ENCODE assay signal across 30 cellular contexts in the genomic region with DNA sequence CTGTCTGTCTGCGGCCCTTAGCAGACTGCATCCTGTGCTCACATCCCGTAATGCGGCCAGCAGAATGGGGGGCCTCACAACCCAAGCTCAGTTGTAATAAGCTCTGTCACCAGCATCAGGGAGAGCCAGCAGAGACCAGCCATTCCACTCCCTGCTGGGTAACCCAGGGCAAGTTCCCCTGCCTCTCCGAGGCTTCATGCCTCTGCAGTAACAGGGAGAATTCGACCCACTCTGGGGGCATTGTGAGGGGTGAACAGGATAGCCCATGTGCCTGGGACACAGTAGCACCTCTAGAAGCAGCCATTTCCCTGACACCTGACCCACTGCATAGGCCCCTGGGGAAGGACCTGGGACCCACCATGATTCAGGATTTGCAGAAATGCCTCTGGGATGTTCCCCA.
"Had no signal": no experiment of that assay in that cellular context is flagged by ENCODE, and none has a peak within 500 bp of the region (broad histone marks: within the 10 kb centered on the region; RNA-seq: fewer than 3 reads in every experiment).

No MANE protein-coding gene starts in this region.

- H3K27ac ChIP-seq: left lung, lower lobe of right lung, pancreas, prostate gland, stomach, testis, thyroid gland, transverse colon, uterus had no signal

- H3K27me3 ChIP-seq: pancreas, testis, thyroid gland, uterus had no signal

- H3K9me3 ChIP-seq: left lung, lower lobe of right lung, mucosa of descending colon, pancreas, prostate gland, stomach, testis, thyroid gland, transverse colon, uterus had no signal

- H3K4me1 Mint-ChIP-seq: naive thymus-derived CD4-positive, alpha-beta T cell; stimulated activated naive B cell treated with anti-CD40 and anti-IgM and Interleukin-4, amounts not matched to agents 10 μg/mL and 1 μg/mL and 100 μg/mL, for 72 hours had no signal

- H3K4me3 Mint-ChIP-seq: mesothelial cell of epicardium; naive thymus-derived CD4-positive, alpha-beta T cell; natural killer cell treated with Interleukin-12 subunit alpha and Interleukin-12 subunit beta and Interleukin-15 and Interleukin-18, amount 100 ng/mL, for 72 hours; stimulated activated naive B cell treated with anti-CD40 and anti-IgM and Interleukin-4, amounts not matched to agents 10 μg/mL and 1 μg/mL and 100 μg/mL, for 72 hours had no signal

- ATAC-seq: left colon; left lung; lower lobe of right lung; mucosa of descending colon; naive thymus-derived CD4-positive, alpha-beta T cell; natural killer cell treated with Interleukin-12 subunit alpha and Interleukin-12 subunit beta and Interleukin-15 and Interleukin-18, amount 100 ng/mL, for 72 hours; pancreas; right cardiac atrium; sciatic nerve; stimulated activated naive B cell treated with anti-CD40 and anti-IgM and Interleukin-4, amounts not matched to agents 10 μg/mL and 1 μg/mL and 100 μg/mL, for 72 hours; stimulated activated naive CD8-positive, alpha-beta T cell treated with anti-CD3 and anti-CD28 coated beads, Interleukin-15, Interleukin-2, amounts not matched to agents 100 U/mL and 50 U/mL, for 24 hours had no signal

- H3K27ac Mint-ChIP-seq: mesothelial cell of epicardium; naive thymus-derived CD4-positive, alpha-beta T cell; natural killer cell treated with Interleukin-12 subunit alpha and Interleukin-12 subunit beta and Interleukin-15 and Interleukin-18, amount 100 ng/mL, for 72 hours; stimulated activated naive B cell treated with anti-CD40 and anti-IgM and Interleukin-4, amounts not matched to agents 10 μg/mL and 1 μg/mL and 100 μg/mL, for 72 hours had no signal

- DNase-seq: head of caudate nucleus; hippocampal formation; kidney glomerular epithelial cell; left colon; left lung; lower lobe of right lung; mammary epithelial cell; mesenchymal stem cell; mucosa of descending colon; naive thymus-derived CD4-positive, alpha-beta T cell; nucleus accumbens; pancreas; retina; right cardiac atrium; small intestine; stimulated activated CD4-positive, alpha-beta T cell treated with anti-CD3 and anti-CD28 coated beads, Interleukin-12 subunit alpha, Interleukin-12 subunit beta, amount 100 ng/mL, for 4 hours; stimulated activated CD4-positive, alpha-beta T cell treated with anti-CD3 and anti-CD28 coated beads, Interleukin-15, amount 100 ng/mL, for 24 hours; stimulated activated CD4-positive, alpha-beta T cell treated with anti-CD3 and anti-CD28 coated beads, Interleukin-2, amount 100 ng/mL, for 24 hours; stimulated activated CD4-positive, alpha-beta T cell treated with anti-CD3 and anti-CD28 coated beads, Interleukin-4, amount 100 ng/mL, for 1 hour; stimulated activated naive B cell treated with anti-CD40 and anti-IgM and Interleukin-4, amounts not matched to agents 10 μg/mL and 1 μg/mL and 100 μg/mL, for 72 hours; stimulated activated naive CD8-positive, alpha-beta T cell treated with anti-CD3 and anti-CD28 coated beads, Interleukin-15, Interleukin-2, amounts not matched to agents 100 U/mL and 50 U/mL, for 24 hours; stomach; testis; thyroid gland; transverse colon; uterus had no signal

- H3K4me3 ChIP-seq: left lung, lower lobe of right lung, mucosa of descending colon, pancreas, prostate gland, stomach, testis, thyroid gland, transverse colon, uterus had no signal

- H3K4me1 ChIP-seq: left lung, lower lobe of right lung, pancreas, prostate gland, stomach, testis, transverse colon, uterus had no signal

- H3K36me3 Mint-ChIP-seq: mesothelial cell of epicardium; naive thymus-derived CD4-positive, alpha-beta T cell; natural killer cell treated with Interleukin-12 subunit alpha and Interleukin-12 subunit beta and Interleukin-15 and Interleukin-18, amount 100 ng/mL, for 72 hours; stimulated activated naive B cell treated with anti-CD40 and anti-IgM and Interleukin-4, amounts not matched to agents 10 μg/mL and 1 μg/mL and 100 μg/mL, for 72 hours had no signal

- H3K36me3 ChIP-seq: left lung, lower lobe of right lung, pancreas, prostate gland, stomach, thyroid gland, transverse colon, uterus had no signal
